Comparison of ENCODE assay signal across 15 cellular contexts in the genomic region with DNA sequence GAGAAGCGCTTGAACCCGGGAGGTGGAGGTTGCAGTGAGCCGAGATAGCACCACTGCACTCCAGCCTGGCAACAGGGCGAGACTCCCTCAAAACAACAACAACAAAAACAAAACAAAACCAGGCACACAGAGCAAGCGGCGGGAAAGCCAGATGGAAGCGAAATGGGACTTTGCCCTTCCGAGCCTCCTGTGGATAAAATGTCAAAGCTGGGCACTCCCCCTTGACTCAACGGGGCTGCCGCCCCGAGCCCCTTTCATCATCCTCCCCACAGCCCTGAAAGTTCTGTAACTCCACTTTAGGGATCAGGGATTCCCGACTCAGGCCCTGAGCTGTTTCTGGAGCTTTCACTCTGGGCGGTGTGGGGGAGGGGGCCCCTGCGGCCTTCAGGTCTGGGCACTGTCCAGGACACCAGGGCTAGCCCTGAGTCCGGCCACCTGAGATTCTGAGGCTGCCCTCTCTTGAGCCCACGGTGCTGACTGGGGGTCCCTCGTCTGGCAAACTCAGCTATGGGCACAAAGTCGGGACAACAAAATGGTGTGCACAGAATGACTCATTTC. TPM values are rescaled to one million over a fixed set of nuclear protein-coding genes. Genes with fewer than 3 reads are reported as not detected.
DNase-seq lines count a peak whose midpoint lies in the region; ATAC-seq and TF ChIP-seq lines count a peak whose summit lies in the region.
"Had no signal": no experiment of that assay in that cellular context is flagged by ENCODE, and none has a peak within 500 bp of the region (broad histone marks: within the 10 kb centered on the region; RNA-seq: fewer than 3 reads in every experiment).

No MANE protein-coding gene starts in this region.

- peak overlapping the region; percentile 43 for H3K4me3 Mint-ChIP-seq in Calu3 (ENCODE audit: low read depth, unreplicated experiment)
- peak overlapping the region; percentile 50 for H3K4me3 Mint-ChIP-seq in stimulated activated effector memory CD8-positive, alpha-beta T cell treated with anti-CD3 and anti-CD28 coated beads, Interleukin-12 subunit alpha, Interleukin-12 subunit beta, amount 100 ng/mL, for 72 hours
- H3K4me3 Mint-ChIP-seq: activated CD4-positive, alpha-beta memory T cell treated with anti-CD3 and anti-CD28 coated beads, Interleukin-2, amount 10 ng/mL, durations not matched to agents 7 days and 5 days had no signal

- no peaks in the 10 kb centered on the region for H3K9me3 Mint-ChIP-seq in Calu3 (ENCODE audit: low read depth, unreplicated experiment)
- H3K9me3 Mint-ChIP-seq in stimulated activated effector memory CD8-positive, alpha-beta T cell treated with anti-CD3 and anti-CD28 coated beads, Interleukin-12 subunit alpha, Interleukin-12 subunit beta, amount 100 ng/mL, for 72 hours = no peaks in the 10 kb centered on the region
- H3K9me3 Mint-ChIP-seq: activated CD4-positive, alpha-beta memory T cell treated with anti-CD3 and anti-CD28 coated beads, Interleukin-2, amount 10 ng/mL, durations not matched to agents 7 days and 5 days; naive thymus-derived CD4-positive, alpha-beta T cell had no signal

- TF ChIP-seq POLR2A in Peyer's patch (IDR thresholded peaks at IDR 0.05) = no peak

- no peaks in the 10 kb centered on the region for H3K27me3 ChIP-seq in Peyer's patch
- peaks cover 0 to 7% of the 10 kb centered on the region in 2 donors for H3K27me3 ChIP-seq in left lung
- H3K27me3 ChIP-seq: BE2C had no signal

- H3K9me3 ChIP-seq in Peyer's patch (no peaks in the 10 kb centered on the region), left lung (no peaks in the 10 kb centered on the region)
- H3K9me3 ChIP-seq: BE2C had no signal

- ATAC-seq in left lung (no peak), GM18858 (IDR thresholded peaks at IDR 0.05; ENCODE audit: unreplicated experiment) (no peak)
- ATAC-seq in stimulated activated effector memory CD8-positive, alpha-beta T cell treated with anti-CD3 and anti-CD28 coated beads, Interleukin-12 subunit alpha, Interleukin-12 subunit beta, amount 100 ng/mL, for 72 hours = no peak

- H3K4me3 ChIP-seq in Peyer's patch (peak overlapping the region in 2 of 4 donors; percentile 38 to 43), left lung (peak overlapping the region in 1 of 2 donors; percentile 34)

- H3K4me1 Mint-ChIP-seq in Calu3 (ENCODE audit: low read depth, unreplicated experiment) = no peaks in the 10 kb centered on the region
- H3K4me1 Mint-ChIP-seq in stimulated activated effector memory CD8-positive, alpha-beta T cell treated with anti-CD3 and anti-CD28 coated beads, Interleukin-12 subunit alpha, Interleukin-12 subunit beta, amount 100 ng/mL, for 72 hours = peaks cover 9% of the 10 kb centered on the region

- peaks cover 15% of the 10 kb centered on the region for H3K27me3 Mint-ChIP-seq in Calu3 (ENCODE audit: unreplicated experiment)

- no peak overlapping the region for H3K27ac Mint-ChIP-seq in Calu3 (ENCODE audit: unreplicated experiment)
- no peak overlapping the region for H3K27ac Mint-ChIP-seq in stimulated activated effector memory CD8-positive, alpha-beta T cell treated with anti-CD3 and anti-CD28 coated beads, Interleukin-12 subunit alpha, Interleukin-12 subunit beta, amount 100 ng/mL, for 72 hours
- H3K27ac Mint-ChIP-seq: activated CD4-positive, alpha-beta memory T cell treated with anti-CD3 and anti-CD28 coated beads, Interleukin-2, amount 10 ng/mL, durations not matched to agents 7 days and 5 days had no signal

- BruUV-seq in Calu3 (replicated peaks; lab: Mats Ljungman, UMichigan) = no TSS peak

- H3K27ac ChIP-seq in Peyer's patch = peak overlapping the region in 3 of 4 donors; percentile 49 to 88 (median 77)
- peak overlapping the region; percentile 46 to 51 for H3K27ac ChIP-seq in left lung

- no peaks in the 10 kb centered on the region for H3K36me3 ChIP-seq in Peyer's patch
- H3K36me3 ChIP-seq in left lung = no peaks in the 10 kb centered on the region
- H3K36me3 ChIP-seq: BE2C had no signal

- DNase-seq in Calu3 (no peak), Peyer's patch (peak in 1 of 3 donors; percentile 70), left lung (no peak), GM19240 (ENCODE audit: insufficient read length, low spot score) (no peak), OCI-M2 (lab: John Stamatoyannopoulos, UW; ENCODE audit: unreplicated experiment) (no peak), NCI-H748 (lab: John Stamatoyannopoulos, UW; ENCODE audit: unreplicated experiment) (no peak)
- no peak for DNase-seq in stimulated activated effector memory CD8-positive, alpha-beta T cell treated with anti-CD3 and anti-CD28 coated beads, Interleukin-12 subunit alpha, Interleukin-12 subunit beta, amount 100 ng/mL, for 72 hours (ENCODE audit: low spot score in 2 of 2)
- DNase-seq: NCI-H2081 treated with DMSO at 0.1 percent for 48 hours, NCI-H774 had no signal

- intact Hi-C loops in Calu3 (cut with micrococcal nuclease; ENCODE audit: unreplicated experiment) = loop anchor here (2.0 kb wide), 1 partner anchor 53 kb away; no protein-coding TSS in a partner anchor
- intact Hi-C loops in left lung (cut with DNase I) = no loop called here

- peaks cover 0 to 17% (median 3%) of the 10 kb centered on the region in 4 donors for H3K4me1 ChIP-seq in Peyer's patch
- peaks cover 11 to 21% of the 10 kb centered on the region in 2 donors for H3K4me1 ChIP-seq in left lung
- H3K4me1 ChIP-seq: BE2C had no signal

- H3K36me3 Mint-ChIP-seq in Calu3 (ENCODE audit: insufficient read depth, unreplicated experiment) = peaks cover 7% of the 10 kb centered on the region
- H3K36me3 Mint-ChIP-seq in stimulated activated effector memory CD8-positive, alpha-beta T cell treated with anti-CD3 and anti-CD28 coated beads, Interleukin-12 subunit alpha, Interleukin-12 subunit beta, amount 100 ng/mL, for 72 hours = no peaks in the 10 kb centered on the region
- H3K36me3 Mint-ChIP-seq: naive thymus-derived CD4-positive, alpha-beta T cell had no signal

- TF ChIP-seq CTCF in Calu3 (IDR thresholded peaks at IDR 0.05; ENCODE audit: unreplicated experiment) = no peak
- no peak for TF ChIP-seq CTCF in Peyer's patch (IDR thresholded peaks at IDR 0.05)
- no peak for TF ChIP-seq CTCF in left lung (IDR thresholded peaks at IDR 0.05)

- CTCF ChIA-PET in Calu3 (lab: Charles Lee) = interaction anchor here (2.0 to 2.5 kb wide), 2 partner anchors 52 to 54 kb away, joined by 10 to 19 read pairs; no protein-coding TSS in a partner anchor

RNA-seq across cellular contexts. Expression of a gene that starts 30.6 kb away (rescaled TPM):
- not detected in 2 replicates for total RNA-seq in Calu3 (2022)
- total RNA-seq in Peyer's patch = not detected
- total RNA-seq in left lung = not detected
- total RNA-seq: activated CD4-positive, alpha-beta memory T cell treated with anti-CD3 and anti-CD28 coated beads, Interleukin-2, amount 10 ng/mL, durations not matched to agents 7 days and 5 days; liver; naive thymus-derived CD4-positive, alpha-beta T cell; renal cortical epithelial cell had no signal

RNA-seq across cellular contexts. Expression of a gene that starts 35.4 kb away (rescaled TPM):
- total RNA-seq in Calu3 (2022) = 2.8 and 3.3 TPM in 2 replicates
- 100 to 1,000 TPM in 2 of 4 donors, 10 to 100 TPM in 2; 43.7 to 283 (median 148) TPM for total RNA-seq in Peyer's patch
- 1 to 10 TPM; 5.7 to 7.9 TPM for total RNA-seq in left lung

Comparison
In these comparisons a context has a peak if more than half of its experiments do, and no peak if none do; other contexts are left out.
1. RNA of a gene that starts 35.4 kb away (total RNA-seq): 43.7 to 283 TPM in Peyer's patch; 5.7 to 7.9 TPM in left lung and 2.8 to 3.3 TPM in Calu3; every median in the first group is over 4 times any median in the second.